Comparison of ENCODE assay signal across 11 cellular contexts in genomic region chr18:36441872-36442271, GRCh38.
A peak's percentile ranks its signal among the peaks of the same experiment; 100 is the strongest.
DNase-seq lines count a peak whose midpoint lies in the region; ATAC-seq, FAIRE-seq and TF ChIP-seq lines count a peak whose summit lies in the region.
"Had no signal": no experiment of that assay in that cellular context is flagged by ENCODE, and none has a peak within 500 bp of the region (broad histone marks: within the 10 kb centered on the region; RNA-seq: fewer than 3 reads in every experiment).

No MANE protein-coding gene starts in this region.

- no peak overlapping the region for H3K56ac ChIP-seq in H9 (ENCODE audit: insufficient read length, low read depth, low read length)

- H3K36me3 ChIP-seq in astrocyte (ENCODE audit: insufficient read depth, low read length): no peaks in the 10 kb centered on the region
- no peaks in the 10 kb centered on the region for H3K36me3 ChIP-seq in heart right ventricle
- no peaks in the 10 kb centered on the region for H3K36me3 ChIP-seq in smooth muscle cell (ENCODE audit: low read depth)

- peaks cover 33% of the 10 kb centered on the region for H3K4me1 ChIP-seq in astrocyte (ENCODE audit: insufficient read depth, low read length)
- H3K4me1 ChIP-seq in heart right ventricle: peaks cover 3 to 75% (median 46%) of the 10 kb centered on the region in 9 donors
- peaks cover 27% of the 10 kb centered on the region for H3K4me1 ChIP-seq in smooth muscle cell (ENCODE audit: low read depth)
- H3K4me1 ChIP-seq in H9 (ENCODE audit: insufficient read depth, low read length): no peaks in the 10 kb centered on the region

- H3K36me3 Mint-ChIP-seq in astrocyte (ENCODE audit: low read depth, unreplicated experiment) (no peaks in the 10 kb centered on the region), H9 (ENCODE audit: insufficient read depth in 1 of 3, low read depth in 3 of 3) (peaks cover 0 to 22% (median 15%) of the 10 kb centered on the region in 3 experiments; a peak in 6 of 7 replicates)

- H3K27me3 ChIP-seq in astrocyte (ENCODE audit: insufficient read depth, low read length): no peaks in the 10 kb centered on the region
- H3K27me3 ChIP-seq in heart right ventricle: no peaks in the 10 kb centered on the region
- no peaks in the 10 kb centered on the region for H3K27me3 ChIP-seq in smooth muscle cell (ENCODE audit: low read depth)
- no peaks in the 10 kb centered on the region for H3K27me3 ChIP-seq in H9 (ENCODE audit: insufficient read depth, low read length)

- no peak overlapping the region for H3K4me3 ChIP-seq in astrocyte (ENCODE audit: insufficient read depth, low read depth, low read length)
- no peak overlapping the region for H3K4me3 ChIP-seq in heart right ventricle
- no peak overlapping the region for H3K4me3 ChIP-seq in smooth muscle cell

- no peak for TF ChIP-seq CTCF in astrocyte (IDR thresholded peaks at IDR 0.05; ENCODE audit: insufficient read depth, low read depth, low read length)
- TF ChIP-seq CTCF in heart right ventricle (IDR thresholded peaks at IDR 0.05): no peak
- no peak for TF ChIP-seq CTCF in smooth muscle cell (IDR thresholded peaks at IDR 0.05; ENCODE audit: borderline replicate concordance, insufficient read depth, poor library complexity, severe bottlenecking)
- TF ChIP-seq CTCF in H9 (conservative IDR thresholded peaks at IDR 0.05): no peak

- ATAC-seq in heart right ventricle: peak in 7 of 8 donors; percentile 11 to 70 (median 44)
- ATAC-seq: WTC11 had no signal

- no peaks in the 10 kb centered on the region for H3K79me1 ChIP-seq in H9 (ENCODE audit: insufficient read depth, low read depth, low read length, poor library complexity, severe bottlenecking)

- peak overlapping the region; percentile 42 for H3K9ac ChIP-seq in astrocyte (ENCODE audit: low read length)
- H3K9ac ChIP-seq in smooth muscle cell (ENCODE audit: low read depth): no peak overlapping the region
- no peak overlapping the region for H3K9ac ChIP-seq in H9 (ENCODE audit: extremely low read depth, insufficient read length, low read length)

- peak overlapping the region; percentile 60 for H3K27ac ChIP-seq in astrocyte (ENCODE audit: low read depth, low read length)
- H3K27ac ChIP-seq in heart right ventricle: peak overlapping the region in 9 of 10 donors; percentile 18 to 85 (median 73)
- peak overlapping the region; percentile 81 for H3K27ac ChIP-seq in smooth muscle cell (ENCODE audit: low read depth)
- H3K27ac ChIP-seq in H9 (ENCODE audit: insufficient read length, low read depth, low read length): no peak overlapping the region

- H2BK5ac ChIP-seq in H9 (ENCODE audit: insufficient read length, low read length): no peak overlapping the region

- no peak overlapping the region for H2BK15ac ChIP-seq in H9 (ENCODE audit: low read depth, low read length)

- H2AFZ ChIP-seq in astrocyte (ENCODE audit: low read depth, low read length) (no peak overlapping the region), smooth muscle cell (ENCODE audit: low read depth) (no peak overlapping the region), H9 (ENCODE audit: low read length) (no peak overlapping the region)

- H3K23ac ChIP-seq in H9 (ENCODE audit: insufficient read length, low read depth, low read length): no peak overlapping the region

- no peak overlapping the region for H4K8ac ChIP-seq in H9 (replicated peaks; ENCODE audit: insufficient read length, low read depth, low read length)

- H3K9me3 ChIP-seq in astrocyte (ENCODE audit: insufficient read depth, low read depth, low read length) (no peaks in the 10 kb centered on the region), heart right ventricle (no peaks in the 10 kb centered on the region), smooth muscle cell (replicated peaks; ENCODE audit: low read depth) (no peaks in the 10 kb centered on the region), H9 (ENCODE audit: control insufficient read depth, low read depth, low read length) (no peaks in the 10 kb centered on the region)

- H4K5ac ChIP-seq in H9 (ENCODE audit: insufficient read length, low read depth, low read length): no peak overlapping the region

- H2BK120ac ChIP-seq in H9 (ENCODE audit: low read depth, low read length, poor library complexity, severe bottlenecking): no peak overlapping the region

- H3K4ac ChIP-seq in H9 (ENCODE audit: low read depth, low read length): no peak overlapping the region

- no peak overlapping the region for H2AK5ac ChIP-seq in H9 (ENCODE audit: insufficient read length, low read length)

- H3K4me1 Mint-ChIP-seq in astrocyte (ENCODE audit: low read depth, unreplicated experiment) (peaks cover 40% of the 10 kb centered on the region), H9 (peaks cover 13 to 27% of the 10 kb centered on the region in 2 experiments)

- 18 to 26% methylated on average over 2 of the region's 2 CpGs for WGBS in heart right ventricle, 2 donors
- WGBS in smooth muscle cell (ENCODE audit: low lambda C conversion rate): 32% methylated on average over 2 of the region's 2 CpGs
- WGBS in H9 (ENCODE audit: extremely low coverage, insufficient read length, low lambda C conversion rate): no CpG with 5 or more reads among the region's 2 CpGs

- H3K9me3 Mint-ChIP-seq in astrocyte (ENCODE audit: unreplicated experiment): no peaks in the 10 kb centered on the region
- peaks cover 13 to 17% of the 10 kb centered on the region in 2 experiments for H3K9me3 Mint-ChIP-seq in H9

- H3F3A ChIP-seq in smooth muscle cell (ENCODE audit: low read depth): peaks cover 19% of the 10 kb centered on the region

- H2BK20ac ChIP-seq in H9 (ENCODE audit: low read depth, low read length, poor library complexity, severe bottlenecking): no peak overlapping the region

- H4K20me1 ChIP-seq in astrocyte (ENCODE audit: insufficient read depth, low read length) (no peaks in the 10 kb centered on the region), smooth muscle cell (ENCODE audit: low read depth) (no peaks in the 10 kb centered on the region), H9 (ENCODE audit: control insufficient read depth, insufficient read depth, insufficient read length) (no peaks in the 10 kb centered on the region)

- no peaks in the 10 kb centered on the region for H3K79me2 ChIP-seq in astrocyte (ENCODE audit: insufficient read depth, low read length)
- H3K79me2 ChIP-seq in smooth muscle cell (ENCODE audit: low read depth): peaks cover 13% of the 10 kb centered on the region
- no peaks in the 10 kb centered on the region for H3K79me2 ChIP-seq in H9 (ENCODE audit: insufficient read depth, low read length)

- H3K18ac ChIP-seq in H9 (ENCODE audit: insufficient read length, low read depth, low read length): no peak overlapping the region

- DNase-seq in GM19239 (ENCODE audit: insufficient read length, low spot score): no peak
- peak; percentile 90 for DNase-seq in astrocyte (ENCODE audit: low read depth)
- no peak for DNase-seq in heart right ventricle
- DNase-seq in smooth muscle cell (lab: John Stamatoyannopoulos, UW; ENCODE audit: unreplicated experiment): no peak
- no peak for DNase-seq in NCI-H1436 treated with DMSO at 0.1 percent for 48 hours (lab: John Stamatoyannopoulos, UW)
- DNase-seq in NCI-H524 (lab: John Stamatoyannopoulos, UW): no peak
- no peak for DNase-seq in COLO668 (lab: John Stamatoyannopoulos, UW; ENCODE audit: unreplicated experiment)
- DNase-seq in H9: no peak
- DNase-seq: Kasumi-1 had no signal

- H2BK12ac ChIP-seq in H9 (ENCODE audit: insufficient read length, low read depth, low read length): no peak overlapping the region

- peak overlapping the region; percentile 57 for H3K4me2 ChIP-seq in astrocyte (ENCODE audit: low read length)
- H3K4me2 ChIP-seq in smooth muscle cell: peak overlapping the region; percentile 74
- no peak overlapping the region for H3K4me2 ChIP-seq in H9 (ENCODE audit: insufficient read depth, insufficient read length, low read length)

- H3T11ph ChIP-seq in H9 (ENCODE audit: low read length): no peak overlapping the region

- H3K4me3 Mint-ChIP-seq in astrocyte (ENCODE audit: unreplicated experiment) (no peak overlapping the region), H9 (no peak overlapping the region)
- H3K4me3 Mint-ChIP-seq: neural crest cell, WTC11 had no signal

- intact Hi-C loops in heart right ventricle (cut with DNase I): no loop called here

- no peaks in the 10 kb centered on the region for H3K27me3 Mint-ChIP-seq in astrocyte (ENCODE audit: low read depth, unreplicated experiment)
- no peaks in the 10 kb centered on the region for H3K27me3 Mint-ChIP-seq in H9 (ENCODE audit: low read depth)

- no peak overlapping the region for H3K14ac ChIP-seq in H9 (ENCODE audit: insufficient read depth, low read length)

- no peak overlapping the region for H4K91ac ChIP-seq in H9 (ENCODE audit: insufficient read length, low read depth, low read length)

- no peaks in the 10 kb centered on the region for H3K23me2 ChIP-seq in H9 (ENCODE audit: insufficient read length, low read depth, low read length, poor library complexity, severe bottlenecking)

- H3K27ac Mint-ChIP-seq in astrocyte (ENCODE audit: unreplicated experiment) (peak overlapping the region; percentile 47), H9 (no peak overlapping the region)
- H3K27ac Mint-ChIP-seq: WTC11 had no signal

- FAIRE-seq in GM19239 (lab: Jason Lieb, UNC) (peak; percentile 44), astrocyte (lab: Jason Lieb, UNC) (peak; percentile 85)
